In the genomic region with DNA sequence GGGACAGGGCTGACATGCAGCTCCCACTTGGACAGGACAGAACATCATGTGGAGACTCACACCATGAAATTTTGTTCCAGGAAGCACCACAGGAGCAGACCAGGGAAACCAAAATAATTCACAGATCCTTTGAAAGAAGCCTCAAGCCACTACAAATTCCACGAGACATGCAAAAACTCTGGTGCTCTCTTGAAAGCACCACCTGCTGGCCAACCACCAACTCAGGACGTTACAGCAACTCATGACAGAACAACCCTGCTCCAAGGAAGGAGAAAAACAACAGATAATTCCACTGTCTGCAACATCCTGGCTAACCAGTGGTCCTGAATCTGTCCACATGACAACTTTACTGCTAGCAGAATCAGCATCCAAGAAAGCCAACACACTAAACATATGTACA, we compare ENCODE assay signal across 1 cellular context.
TF ChIP-seq lines count a peak whose summit lies in the region.

No MANE protein-coding gene starts in this region.

TF ChIP-seq in GM23338, 12 proteins besides CTCF, POLR2A, EP300 and RAD21 (continued from another document):
- TF ChIP-seq, protein P1, sequence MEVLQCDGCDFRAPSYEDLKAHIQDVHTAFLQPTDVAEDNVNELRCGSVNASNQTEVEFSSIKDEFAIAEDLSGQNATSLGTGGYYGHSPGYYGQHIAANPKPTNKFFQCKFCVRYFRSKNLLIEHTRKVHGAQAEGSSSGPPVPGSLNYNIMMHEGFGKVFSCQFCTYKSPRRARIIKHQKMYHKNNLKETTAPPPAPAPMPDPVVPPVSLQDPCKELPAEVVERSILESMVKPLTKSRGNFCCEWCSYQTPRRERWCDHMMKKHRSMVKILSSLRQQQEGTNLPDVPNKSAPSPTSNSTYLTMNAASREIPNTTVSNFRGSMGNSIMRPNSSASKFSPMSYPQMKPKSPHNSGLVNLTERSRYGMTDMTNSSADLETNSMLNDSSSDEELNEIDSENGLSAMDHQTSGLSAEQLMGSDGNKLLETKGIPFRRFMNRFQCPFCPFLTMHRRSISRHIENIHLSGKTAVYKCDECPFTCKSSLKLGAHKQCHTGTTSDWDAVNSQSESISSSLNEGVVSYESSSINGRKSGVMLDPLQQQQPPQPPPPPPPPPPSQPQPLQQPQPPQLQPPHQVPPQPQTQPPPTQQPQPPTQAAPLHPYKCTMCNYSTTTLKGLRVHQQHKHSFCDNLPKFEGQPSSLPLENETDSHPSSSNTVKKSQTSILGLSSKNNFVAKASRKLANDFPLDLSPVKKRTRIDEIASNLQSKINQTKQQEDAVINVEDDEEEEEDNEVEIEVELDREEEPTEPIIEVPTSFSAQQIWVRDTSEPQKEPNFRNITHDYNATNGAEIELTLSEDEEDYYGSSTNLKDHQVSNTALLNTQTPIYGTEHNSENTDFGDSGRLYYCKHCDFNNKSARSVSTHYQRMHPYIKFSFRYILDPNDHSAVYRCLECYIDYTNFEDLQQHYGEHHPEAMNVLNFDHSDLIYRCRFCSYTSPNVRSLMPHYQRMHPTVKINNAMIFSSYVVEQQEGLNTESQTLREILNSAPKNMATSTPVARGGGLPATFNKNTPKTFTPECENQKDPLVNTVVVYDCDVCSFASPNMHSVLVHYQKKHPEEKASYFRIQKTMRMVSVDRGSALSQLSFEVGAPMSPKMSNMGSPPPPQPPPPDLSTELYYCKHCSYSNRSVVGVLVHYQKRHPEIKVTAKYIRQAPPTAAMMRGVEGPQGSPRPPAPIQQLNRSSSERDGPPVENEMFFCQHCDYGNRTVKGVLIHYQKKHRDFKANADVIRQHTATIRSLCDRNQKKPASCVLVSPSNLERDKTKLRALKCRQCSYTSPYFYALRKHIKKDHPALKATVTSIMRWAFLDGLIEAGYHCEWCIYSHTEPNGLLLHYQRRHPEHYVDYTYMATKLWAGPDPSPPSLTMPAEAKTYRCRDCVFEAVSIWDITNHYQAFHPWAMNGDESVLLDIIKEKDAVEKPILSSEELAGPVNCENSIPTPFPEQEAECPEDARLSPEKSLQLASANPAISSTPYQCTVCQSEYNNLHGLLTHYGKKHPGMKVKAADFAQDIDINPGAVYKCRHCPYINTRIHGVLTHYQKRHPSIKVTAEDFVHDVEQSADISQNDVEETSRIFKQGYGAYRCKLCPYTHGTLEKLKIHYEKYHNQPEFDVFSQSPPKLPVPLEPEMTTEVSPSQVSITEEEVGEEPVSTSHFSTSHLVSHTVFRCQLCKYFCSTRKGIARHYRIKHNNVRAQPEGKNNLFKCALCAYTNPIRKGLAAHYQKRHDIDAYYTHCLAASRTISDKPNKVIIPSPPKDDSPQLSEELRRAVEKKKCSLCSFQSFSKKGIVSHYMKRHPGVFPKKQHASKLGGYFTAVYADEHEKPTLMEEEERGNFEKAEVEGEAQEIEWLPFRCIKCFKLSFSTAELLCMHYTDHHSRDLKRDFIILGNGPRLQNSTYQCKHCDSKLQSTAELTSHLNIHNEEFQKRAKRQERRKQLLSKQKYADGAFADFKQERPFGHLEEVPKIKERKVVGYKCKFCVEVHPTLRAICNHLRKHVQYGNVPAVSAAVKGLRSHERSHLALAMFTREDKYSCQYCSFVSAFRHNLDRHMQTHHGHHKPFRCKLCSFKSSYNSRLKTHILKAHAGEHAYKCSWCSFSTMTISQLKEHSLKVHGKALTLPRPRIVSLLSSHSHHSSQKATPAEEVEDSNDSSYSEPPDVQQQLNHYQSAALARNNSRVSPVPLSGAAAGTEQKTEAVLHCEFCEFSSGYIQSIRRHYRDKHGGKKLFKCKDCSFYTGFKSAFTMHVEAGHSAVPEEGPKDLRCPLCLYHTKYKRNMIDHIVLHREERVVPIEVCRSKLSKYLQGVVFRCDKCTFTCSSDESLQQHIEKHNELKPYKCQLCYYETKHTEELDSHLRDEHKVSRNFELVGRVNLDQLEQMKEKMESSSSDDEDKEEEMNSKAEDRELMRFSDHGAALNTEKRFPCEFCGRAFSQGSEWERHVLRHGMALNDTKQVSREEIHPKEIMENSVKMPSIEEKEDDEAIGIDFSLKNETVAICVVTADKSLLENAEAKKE (CRISPR knock-in tag; IDR thresholded peaks at IDR 0.05) = no peak
- TF ChIP-seq JUNB (IDR thresholded peaks at IDR 0.05; ENCODE audit: unreplicated experiment) = no peak
- TF ChIP-seq EZH2 (IDR thresholded peaks at IDR 0.05; ENCODE audit: low read depth, unreplicated experiment) = no peak
